In genomic region chr13:83086948-83087347, GRCh38 we compare ENCODE assay signal across 24 cellular contexts.
"Had no signal": no experiment of that assay in that cellular context is flagged by ENCODE, and none has a peak within 500 bp of the region (broad histone marks: within the 10 kb centered on the region; RNA-seq: fewer than 3 reads in every experiment).

No MANE protein-coding gene starts in this region.

- H3K27me3 ChIP-seq: neural progenitor cell, ovary, right lobe of liver, sigmoid colon, stomach, thyroid gland, tibial nerve, upper lobe of right lung, uterus had no signal

- H2AFZ ChIP-seq: neural progenitor cell, parathyroid adenoma had no signal

- DNase-seq: natural killer cell; occipital lobe; ovary; posterior cingulate gyrus; psoas muscle; right cardiac atrium; right lobe of liver; sigmoid colon; small intestine; stimulated activated CD4-positive, alpha-beta T cell treated with anti-CD3 and anti-CD28 coated beads, Interleukin-15, amount 100 ng/mL, for 24 hours; stimulated activated CD4-positive, alpha-beta T cell treated with anti-CD3 and anti-CD28 coated beads, Interleukin-2, amount 100 ng/mL, for 24 hours; stimulated activated CD4-positive, alpha-beta T cell treated with anti-CD3 and anti-CD28 coated beads, Interleukin-2, amount 100 ng/mL, for 48 hours; stimulated activated CD4-positive, alpha-beta T cell treated with anti-CD3 and anti-CD28 coated beads, Interleukin-4, amount 100 ng/mL, for 24 hours; stimulated activated naive B cell treated with anti-CD40 and anti-IgM and Interleukin-4, amounts not matched to agents 10 μg/mL and 1 μg/mL and 100 μg/mL, for 72 hours; stimulated activated naive CD4-positive, alpha-beta T cell treated with Interleukin-2 at 50 U/mL for 16 hours; stomach; thyroid gland; upper lobe of right lung; uterus had no signal

- H3K9ac ChIP-seq: neural progenitor cell, parathyroid adenoma had no signal

- H3K4me1 ChIP-seq: neural progenitor cell, parathyroid adenoma, psoas muscle, right lobe of liver, stomach, thyroid gland, tibial nerve, upper lobe of right lung, uterus had no signal

- H3K27ac ChIP-seq: neural progenitor cell, ovary, parathyroid adenoma, psoas muscle, right lobe of liver, sigmoid colon, stomach, thoracic aorta, thyroid gland, tibial nerve, upper lobe of right lung, uterus had no signal

- H3K79me2 ChIP-seq: parathyroid adenoma had no signal

- ATAC-seq: natural killer cell; psoas muscle; right cardiac atrium; right lobe of liver; stimulated activated effector memory CD8-positive, alpha-beta T cell treated with anti-CD3 and anti-CD28 coated beads, Interleukin-12 subunit alpha, Interleukin-12 subunit beta, amount 100 ng/mL, for 72 hours; stimulated activated naive B cell treated with anti-CD40 and anti-IgM and Interleukin-4, amounts not matched to agents 10 μg/mL and 1 μg/mL and 100 μg/mL, for 72 hours; upper lobe of right lung had no signal

- H3K4me2 ChIP-seq: neural progenitor cell had no signal

- H3K4me3 ChIP-seq: neural progenitor cell, ovary, psoas muscle, right lobe of liver, sigmoid colon, stomach, thoracic aorta, thyroid gland, tibial nerve, upper lobe of right lung, uterus had no signal

- H3K36me3 ChIP-seq: neural progenitor cell, ovary, right lobe of liver, sigmoid colon, stomach, thoracic aorta, thyroid gland, tibial nerve, upper lobe of right lung, uterus had no signal

- H3K9me3 ChIP-seq: ovary, psoas muscle, right lobe of liver, thyroid gland, upper lobe of right lung, uterus had no signal
